In the genomic region with DNA sequence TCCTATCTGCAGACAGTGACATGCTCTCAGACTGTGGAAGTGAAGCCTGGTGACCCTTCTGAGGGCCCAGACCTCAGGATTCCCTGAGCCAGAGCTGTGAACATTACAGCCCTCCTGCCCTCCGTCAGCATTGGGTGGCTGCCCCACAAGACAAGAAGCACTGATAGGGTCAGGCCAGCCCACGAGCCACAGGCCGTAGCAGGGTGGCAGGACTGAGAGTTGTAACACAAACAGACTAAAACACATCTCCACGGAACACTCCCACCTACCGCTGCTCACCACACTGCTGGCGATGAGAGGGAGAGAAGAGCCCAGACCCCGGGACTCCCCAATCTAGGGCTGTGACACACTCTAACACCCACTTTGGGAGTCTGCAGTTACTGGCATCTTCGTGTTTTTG, we compare ENCODE assay signal across 24 cellular contexts.
"Had no signal": no experiment of that assay in that cellular context is flagged by ENCODE, and none has a peak within 500 bp of the region (broad histone marks: within the 10 kb centered on the region; RNA-seq: fewer than 3 reads in every experiment).

No MANE protein-coding gene starts in this region.

- H3K4me1 Mint-ChIP-seq: activated CD4-positive, alpha-beta memory T cell treated with anti-CD3 and anti-CD28 coated beads, Interleukin-2, amount 10 ng/mL, durations not matched to agents 7 days and 5 days; activated CD4-positive, alpha-beta T cell treated with anti-CD3 and anti-CD28 coated beads for 36 hours; activated naive CD4-positive, alpha-beta T cell treated with anti-CD3 and anti-CD28 coated beads, Interleukin-2, amount 10 ng/mL, durations not matched to agents 7 days and 5 days; activated naive CD8-positive, alpha-beta T cell treated with anti-CD3 and anti-CD28 coated beads, Interleukin-2, amount 10 ng/mL, durations not matched to agents 7 days and 5 days; activated T-helper 17 cell treated with anti-CD3 and anti-CD28 coated beads, Interleukin-2, amount 50 U/mL, for 72 hours; T-helper 17 cell had no signal

- H3K9me3 ChIP-seq: breast epithelium had no signal

- H3K4me3 Mint-ChIP-seq: activated CD4-positive, alpha-beta memory T cell treated with anti-CD3 and anti-CD28 coated beads, Interleukin-2, amount 10 ng/mL, durations not matched to agents 7 days and 5 days; activated CD4-positive, alpha-beta T cell treated with anti-CD3 and anti-CD28 coated beads for 36 hours; activated naive CD4-positive, alpha-beta T cell treated with anti-CD3 and anti-CD28 coated beads, Interleukin-2, amount 10 ng/mL, durations not matched to agents 7 days and 5 days; activated naive CD8-positive, alpha-beta T cell treated with anti-CD3 and anti-CD28 coated beads, Interleukin-2, amount 10 ng/mL, durations not matched to agents 7 days and 5 days; activated T-helper 17 cell treated with anti-CD3 and anti-CD28 coated beads, Interleukin-2, amount 50 U/mL, for 72 hours; T-helper 17 cell had no signal

- H3K9me3 Mint-ChIP-seq: activated CD4-positive, alpha-beta memory T cell treated with anti-CD3 and anti-CD28 coated beads, Interleukin-2, amount 10 ng/mL, durations not matched to agents 7 days and 5 days; activated naive CD8-positive, alpha-beta T cell treated with anti-CD3 and anti-CD28 coated beads, Interleukin-2, amount 10 ng/mL, durations not matched to agents 7 days and 5 days; activated T-helper 17 cell treated with anti-CD3 and anti-CD28 coated beads, Interleukin-2, amount 50 U/mL, for 72 hours had no signal

- H3K36me3 Mint-ChIP-seq: activated naive CD4-positive, alpha-beta T cell treated with anti-CD3 and anti-CD28 coated beads, Interleukin-2, amount 10 ng/mL, durations not matched to agents 7 days and 5 days; activated naive CD8-positive, alpha-beta T cell treated with anti-CD3 and anti-CD28 coated beads, Interleukin-2, amount 10 ng/mL, durations not matched to agents 7 days and 5 days had no signal

- H3K4me1 ChIP-seq: breast epithelium had no signal

- ATAC-seq: activated CD4-positive, alpha-beta T cell treated with anti-CD3 and anti-CD28 coated beads for 36 hours; activated T-helper 17 cell treated with anti-CD3 and anti-CD28 coated beads, Interleukin-2, amount 50 U/mL, for 72 hours; T-helper 17 cell had no signal

- H3K27me3 ChIP-seq: breast epithelium had no signal

- H3K36me3 ChIP-seq: breast epithelium had no signal

- H3K27ac ChIP-seq: breast epithelium had no signal

- DNase-seq: activated CD4-positive, alpha-beta memory T cell treated with anti-CD3 and anti-CD28 coated beads, Interleukin-2, amount 10 ng/mL, durations not matched to agents 7 days and 5 days; activated CD4-positive, alpha-beta T cell treated with anti-CD3 and anti-CD28 coated beads for 36 hours; activated CD4-positive, alpha-beta T cell treated with anti-CD3 and anti-CD28 coated beads, Interleukin-2, amount 50 U/mL, for 1 hour; activated gamma-delta T cell; activated naive CD4-positive, alpha-beta T cell treated with anti-CD3 and anti-CD28 coated beads, Interleukin-2, amount 10 ng/mL, durations not matched to agents 7 days and 5 days; activated naive CD8-positive, alpha-beta T cell treated with anti-CD3 and anti-CD28 coated beads, Interleukin-2, amount 10 ng/mL, durations not matched to agents 7 days and 5 days; activated T-cell treated with anti-CD3 and anti-CD28 coated beads for 4 hours; activated T-cell treated with anti-CD3 and anti-CD28 coated beads, Interleukin-2, amount 50 U/mL, for 48 hours; aorta; caudate nucleus; KG1; NCI-H1048; NCI-H1417; NCI-H1930; NCI-H2171; NCI-H2227 treated with DMSO at 0.1 percent for 48 hours; NCI-H446 treated with DMSO at 0.1 percent for 48 hours; NCI-H524 treated with DMSO at 0.1 percent for 48 hours; NCI-H774; SIG-M5; T-helper 17 cell; T-helper 9 cell had no signal

- H3K27ac Mint-ChIP-seq: activated CD4-positive, alpha-beta memory T cell treated with anti-CD3 and anti-CD28 coated beads, Interleukin-2, amount 10 ng/mL, durations not matched to agents 7 days and 5 days; activated CD4-positive, alpha-beta T cell treated with anti-CD3 and anti-CD28 coated beads for 36 hours; activated naive CD4-positive, alpha-beta T cell treated with anti-CD3 and anti-CD28 coated beads, Interleukin-2, amount 10 ng/mL, durations not matched to agents 7 days and 5 days; activated naive CD8-positive, alpha-beta T cell treated with anti-CD3 and anti-CD28 coated beads, Interleukin-2, amount 10 ng/mL, durations not matched to agents 7 days and 5 days; activated T-helper 17 cell treated with anti-CD3 and anti-CD28 coated beads, Interleukin-2, amount 50 U/mL, for 72 hours; T-helper 17 cell had no signal

- H3K4me3 ChIP-seq: breast epithelium had no signal

- H3K27me3 Mint-ChIP-seq: activated CD4-positive, alpha-beta memory T cell treated with anti-CD3 and anti-CD28 coated beads, Interleukin-2, amount 10 ng/mL, durations not matched to agents 7 days and 5 days; activated CD4-positive, alpha-beta T cell treated with anti-CD3 and anti-CD28 coated beads for 36 hours; activated naive CD4-positive, alpha-beta T cell treated with anti-CD3 and anti-CD28 coated beads, Interleukin-2, amount 10 ng/mL, durations not matched to agents 7 days and 5 days; activated naive CD8-positive, alpha-beta T cell treated with anti-CD3 and anti-CD28 coated beads, Interleukin-2, amount 10 ng/mL, durations not matched to agents 7 days and 5 days; activated T-helper 17 cell treated with anti-CD3 and anti-CD28 coated beads, Interleukin-2, amount 50 U/mL, for 72 hours; T-helper 17 cell had no signal
